In genomic region chr3:66610548-66610909, GRCh38 we compare ENCODE assay signal across 21 cellular contexts.
"Had no signal": no experiment of that assay in that cellular context is flagged by ENCODE, and none has a peak within 500 bp of the region (broad histone marks: within the 10 kb centered on the region; RNA-seq: fewer than 3 reads in every experiment).

No MANE protein-coding gene starts in this region.

- H3K4me3 ChIP-seq: heart right ventricle, lower lobe of right lung, sigmoid colon, smooth muscle cell, testis, uterus had no signal

- H3K4me3 Mint-ChIP-seq: activated naive CD4-positive, alpha-beta T cell treated with anti-CD3 and anti-CD28 coated beads, Interleukin-2, amount 50 U/mL, for 24 hours; naive thymus-derived CD4-positive, alpha-beta T cell; neural crest cell; stimulated activated memory B cell treated with anti-CD40 and anti-IgM and Interleukin-4, amounts not matched to agents 10 μg/mL and 1 μg/mL and 100 μg/mL, for 72 hours had no signal

- H3K9me3 ChIP-seq: lower lobe of right lung, sigmoid colon, testis, uterus had no signal

- H3K36me3 ChIP-seq: heart right ventricle, lower lobe of right lung, sigmoid colon, uterus, WERI-Rb-1 had no signal

- H3K27me3 Mint-ChIP-seq: stimulated activated memory B cell treated with anti-CD40 and anti-IgM and Interleukin-4, amounts not matched to agents 10 μg/mL and 1 μg/mL and 100 μg/mL, for 72 hours had no signal

- DNase-seq: activated CD4-positive, alpha-beta T cell treated with anti-CD3 and anti-CD28 coated beads for 1 hour; activated gamma-delta T cell treated with Interleukin-2 at 50 U/mL for 16 hours; activated T-cell treated with anti-CD3 and anti-CD28 coated beads, Interleukin-2, amount 50 U/mL, for 1 hour; aorta; cortex of kidney; heart right ventricle; kidney; lower lobe of right lung; naive thymus-derived CD4-positive, alpha-beta T cell; sigmoid colon; stimulated activated CD4-positive, alpha-beta T cell treated with anti-CD3 and anti-CD28 coated beads, Interleukin-15, amount 100 ng/mL, for 24 hours; T-helper 2 cell; testis; uterus; WERI-Rb-1 had no signal

- H3K4me2 ChIP-seq: smooth muscle cell had no signal

- H3K27ac ChIP-seq: heart right ventricle, lower lobe of right lung, sigmoid colon, testis, uterus, WERI-Rb-1 had no signal

- ATAC-seq: heart right ventricle; left lobe of liver; lower lobe of right lung; naive thymus-derived CD4-positive, alpha-beta T cell; stimulated activated memory B cell treated with anti-CD40 and anti-IgM and Interleukin-4, amounts not matched to agents 10 μg/mL and 1 μg/mL and 100 μg/mL, for 72 hours had no signal

- H3K36me3 Mint-ChIP-seq: activated naive CD4-positive, alpha-beta T cell treated with anti-CD3 and anti-CD28 coated beads, Interleukin-2, amount 50 U/mL, for 24 hours; stimulated activated memory B cell treated with anti-CD40 and anti-IgM and Interleukin-4, amounts not matched to agents 10 μg/mL and 1 μg/mL and 100 μg/mL, for 72 hours had no signal

- H3K4me1 ChIP-seq: lower lobe of right lung, testis, uterus had no signal

- H3K27me3 ChIP-seq: heart right ventricle, sigmoid colon, testis, uterus had no signal

- H3K4me1 Mint-ChIP-seq: stimulated activated memory B cell treated with anti-CD40 and anti-IgM and Interleukin-4, amounts not matched to agents 10 μg/mL and 1 μg/mL and 100 μg/mL, for 72 hours had no signal

- H3K9me3 Mint-ChIP-seq: activated naive CD4-positive, alpha-beta T cell treated with anti-CD3 and anti-CD28 coated beads, Interleukin-2, amount 50 U/mL, for 24 hours; neural crest cell had no signal

- H3K27ac Mint-ChIP-seq: activated naive CD4-positive, alpha-beta T cell treated with anti-CD3 and anti-CD28 coated beads, Interleukin-2, amount 50 U/mL, for 24 hours; naive thymus-derived CD4-positive, alpha-beta T cell; progenitor cell of endocrine pancreas; stimulated activated memory B cell treated with anti-CD40 and anti-IgM and Interleukin-4, amounts not matched to agents 10 μg/mL and 1 μg/mL and 100 μg/mL, for 72 hours had no signal
